25 cellular contexts compared by ENCODE assay signal in the genomic region with DNA sequence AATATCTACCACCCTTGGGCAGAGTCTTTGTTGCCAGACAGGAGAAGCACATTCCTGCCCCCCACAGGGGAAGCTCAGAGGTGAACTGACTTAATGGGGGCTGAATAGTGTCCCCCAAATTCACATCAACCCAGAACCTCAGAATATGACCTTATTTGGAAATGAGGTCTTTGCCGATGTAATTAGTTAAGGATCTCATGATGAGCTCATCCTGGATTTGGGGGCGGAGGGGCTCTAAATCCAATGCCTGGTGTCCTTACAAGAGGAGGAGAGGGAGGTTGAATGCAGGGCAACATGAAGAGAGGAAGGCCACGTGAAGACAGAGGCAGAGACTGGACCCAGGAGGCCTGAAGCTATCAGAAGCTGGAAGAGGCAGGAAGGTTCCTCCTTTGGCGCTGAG. TPM values are rescaled to one million over a fixed set of nuclear protein-coding genes. Genes with fewer than 3 reads are reported as not detected.
A peak's percentile ranks its signal among the peaks of the same experiment; 100 is the strongest.
DNase-seq lines count a peak whose midpoint lies in the region; ATAC-seq and TF ChIP-seq lines count a peak whose summit lies in the region.
"Had no signal": no experiment of that assay in that cellular context is flagged by ENCODE, and none has a peak within 500 bp of the region (broad histone marks: within the 10 kb centered on the region; RNA-seq: fewer than 3 reads in every experiment).

No MANE protein-coding gene starts in this region.

- no peak overlapping the region for H3K18ac ChIP-seq in IMR-90 (ENCODE audit: low read depth, low read length)

- DNase-seq in CD14-positive monocyte (ENCODE audit: low spot score) (no peak), IMR-90 (peak; percentile 56), astrocyte of the spinal cord (ENCODE audit: low read depth, low spot score) (peak; percentile 11), nucleus accumbens (lab: John Stamatoyannopoulos, UW) (no peak), HT-29 (ENCODE audit: low spot score) (no peak), UCSD-AML1 (lab: John Stamatoyannopoulos, UW; ENCODE audit: unreplicated experiment) (no peak)
- no peak for DNase-seq in naive thymus-derived CD4-positive, alpha-beta T cell
- no peak for DNase-seq in stimulated activated naive CD8-positive, alpha-beta T cell treated with anti-CD3 and anti-CD28 coated beads, Interleukin-15, Interleukin-2, amounts not matched to agents 100 U/mL and 50 U/mL, for 24 hours
- DNase-seq: activated CD4-positive, alpha-beta T cell treated with anti-CD3 and anti-CD28 coated beads, Interleukin-2, amount 50 U/mL, for 48 hours; activated CD8-positive, alpha-beta memory T cell treated with anti-CD3 and anti-CD28 coated beads, Interleukin-2, amount 50 U/mL, for 48 hours; brain microvascular endothelial cell; CD4-positive, alpha-beta memory T cell; HCEC 1CT; left colon; mesenchymal stem cell; NCI-H1092 treated with DMSO at 0.1 percent for 48 hours; NCI-H2107; SK-N-SH; testis had no signal

- peaks cover 10% of the 10 kb centered on the region for H3K9me1 ChIP-seq in IMR-90 (ENCODE audit: insufficient read depth, low read length)

- peaks cover 0 to 3% (median 0%) of the 10 kb centered on the region in 3 donors for H3K27me3 Mint-ChIP-seq in CD14-positive monocyte (ENCODE audit: low read depth in 3 of 3)
- no peaks in the 10 kb centered on the region for H3K27me3 Mint-ChIP-seq in naive thymus-derived CD4-positive, alpha-beta T cell
- H3K27me3 Mint-ChIP-seq: CD4-positive, alpha-beta memory T cell; stimulated activated memory B cell treated with anti-CD40 and anti-IgM and Interleukin-4, amounts not matched to agents 10 μg/mL and 1 μg/mL and 100 μg/mL, for 72 hours had no signal

- H3K4me3 ChIP-seq in IMR-90 (ENCODE audit: insufficient read depth, low read depth, low read length) = no peak overlapping the region
- no peak overlapping the region for H3K4me3 ChIP-seq in astrocyte of the spinal cord (ENCODE audit: low read depth, low read length)
- H3K4me3 ChIP-seq in naive thymus-derived CD4-positive, alpha-beta T cell (ENCODE audit: low read length) = no peak overlapping the region
- H3K4me3 ChIP-seq: testis, vagina had no signal

- in situ Hi-C loops in IMR-90 (cut with MboI; ENCODE audit: low sequenced_read_pairs) = no loop called here
- in situ Hi-C loops in astrocyte of the spinal cord (cut with HindIII; ENCODE audit: low sequenced_read_pairs) = no loop called here

- H2AK9ac ChIP-seq in IMR-90 (replicated peaks; ENCODE audit: low read depth, low read length, poor library complexity) = peak overlapping the region; percentile 39

- H3K79me1 ChIP-seq in IMR-90 (ENCODE audit: low read depth in 1 of 2, low read length in 2 of 2) = peaks cover 6 to 18% of the 10 kb centered on the region in 2 experiments

- POLR2A ChIA-PET in IMR-90 (lab: Charles Lee; ENCODE audit: unreplicated experiment) = no interaction called here
- POLR2A ChIA-PET in naive thymus-derived CD4-positive, alpha-beta T cell (lab: Charles Lee) = no interaction called here

- no peak for TF ChIP-seq POLR2A in IMR-90 (IDR thresholded peaks at IDR 0.05; ENCODE audit: low read depth, low read length)

- no peaks in the 10 kb centered on the region for H4K20me1 ChIP-seq in IMR-90 (ENCODE audit: insufficient read depth, low read length)

- no peak overlapping the region for H2BK15ac ChIP-seq in IMR-90 (ENCODE audit: low read depth, low read length)

- no peak overlapping the region for H3K4me2 ChIP-seq in IMR-90 (ENCODE audit: low read depth, low read length)
- H3K4me2 ChIP-seq: SK-N-SH had no signal

- H2BK20ac ChIP-seq in IMR-90 (ENCODE audit: low read depth, low read length) = peak overlapping the region; percentile 39; the same call in 1 of the 2 replicates

- H3K27ac ChIP-seq in IMR-90 (ENCODE audit: insufficient read depth, low read length) = no peak overlapping the region
- H3K27ac ChIP-seq in naive thymus-derived CD4-positive, alpha-beta T cell (ENCODE audit: low read depth, low read length) = no peak overlapping the region
- H3K27ac ChIP-seq: brain microvascular endothelial cell, testis, vagina had no signal

- H3K36me3 Mint-ChIP-seq in CD14-positive monocyte = peaks cover 21 to 23% of the 10 kb centered on the region in 2 donors
- peaks cover 0 to 15% (median 5%) of the 10 kb centered on the region in 5 donors for H3K36me3 Mint-ChIP-seq in naive thymus-derived CD4-positive, alpha-beta T cell
- H3K36me3 Mint-ChIP-seq: natural killer cell treated with Interleukin-12 subunit alpha and Interleukin-12 subunit beta and Interleukin-15 and Interleukin-18, amount 100 ng/mL, for 72 hours had no signal

- no peak for TF ChIP-seq CTCF in CD14-positive monocyte (IDR thresholded peaks at IDR 0.05)
- no peak for TF ChIP-seq CTCF in IMR-90 (conservative IDR thresholded peaks at IDR 0.05; ENCODE audit: low read depth, low read length)
- TF ChIP-seq CTCF in astrocyte of the spinal cord (IDR thresholded peaks at IDR 0.05; ENCODE audit: low read depth, low read length) = no peak

- CTCF ChIA-PET in IMR-90 (lab: Yijun Ruan, JAX) = interaction anchor here (0.5 kb wide), 1 partner anchor 63 kb away, joined by 3 read pairs; no protein-coding TSS in a partner anchor
- CTCF ChIA-PET in naive thymus-derived CD4-positive, alpha-beta T cell (lab: Charles Lee) = interaction anchor here (0.7 kb wide), 1 partner anchor 13 kb away, joined by 4 read pairs; no protein-coding TSS in a partner anchor

- H3K4me3 Mint-ChIP-seq in CD14-positive monocyte = peak overlapping the region; percentile 75 to 86
- peak overlapping the region in 1 of 10 donors; percentile 20 for H3K4me3 Mint-ChIP-seq in naive thymus-derived CD4-positive, alpha-beta T cell
- H3K4me3 Mint-ChIP-seq: CD4-positive, alpha-beta memory T cell; endodermal cell; natural killer cell treated with Interleukin-12 subunit alpha and Interleukin-12 subunit beta and Interleukin-15 and Interleukin-18, amount 100 ng/mL, for 72 hours; stimulated activated memory B cell treated with anti-CD40 and anti-IgM and Interleukin-4, amounts not matched to agents 10 μg/mL and 1 μg/mL and 100 μg/mL, for 72 hours; WTC11 had no signal

- intact Hi-C loops in CD14-positive monocyte (cut with micrococcal nuclease) = no loop called here
- intact Hi-C loops in IMR-90 (cut with micrococcal nuclease) = no loop called here
- intact Hi-C loops in naive thymus-derived CD4-positive, alpha-beta T cell (cut with micrococcal nuclease) = no loop called here

- H3K9me3 ChIP-seq in IMR-90 (ENCODE audit: control insufficient read depth, insufficient read depth, low read length) = no peaks in the 10 kb centered on the region; the same call in 1 of the 2 replicates
- no peaks in the 10 kb centered on the region for H3K9me3 ChIP-seq in naive thymus-derived CD4-positive, alpha-beta T cell (ENCODE audit: control insufficient read depth in 2 of 3, low read length in 3 of 3)
- H3K9me3 ChIP-seq: SK-N-SH, testis, vagina had no signal

- peak overlapping the region; percentile 60; the same call in 1 of the 2 replicates for H3K4ac ChIP-seq in IMR-90 (ENCODE audit: low read depth, low read length)

- H3K27ac Mint-ChIP-seq in CD14-positive monocyte = peak overlapping the region; percentile 91 to 97 (median 93)
- H3K27ac Mint-ChIP-seq in naive thymus-derived CD4-positive, alpha-beta T cell = peak overlapping the region in 4 of 9 donors; percentile 15 to 88 (median 36)
- H3K27ac Mint-ChIP-seq: CD4-positive, alpha-beta memory T cell; endodermal cell; stimulated activated memory B cell treated with anti-CD40 and anti-IgM and Interleukin-4, amounts not matched to agents 10 μg/mL and 1 μg/mL and 100 μg/mL, for 72 hours; WTC11 had no signal

- no peak overlapping the region for H2BK5ac ChIP-seq in IMR-90 (ENCODE audit: low read depth, low read length, poor library complexity, severe bottlenecking)

- no peaks in the 10 kb centered on the region for H3K4me1 ChIP-seq in IMR-90 (ENCODE audit: control insufficient read depth, insufficient read depth, low read length)
- H3K4me1 ChIP-seq in naive thymus-derived CD4-positive, alpha-beta T cell (ENCODE audit: control insufficient read depth in 2 of 2, insufficient read depth in 2 of 2, low read length in 2 of 2) = peaks cover 0 to 9% of the 10 kb centered on the region in 2 donors
- H3K4me1 ChIP-seq: testis, vagina had no signal

- H3K36me3 ChIP-seq in IMR-90 (ENCODE audit: control insufficient read depth, insufficient read depth, low read length) = peaks cover 2% of the 10 kb centered on the region; the same call in 1 of the 2 replicates
- H3K36me3 ChIP-seq in naive thymus-derived CD4-positive, alpha-beta T cell (ENCODE audit: control insufficient read depth in 2 of 3, insufficient read depth in 3 of 3, low read length in 3 of 3) = no peaks in the 10 kb centered on the region
- H3K36me3 ChIP-seq: brain microvascular endothelial cell, vagina had no signal

- no peak for TF ChIP-seq RAD21 in IMR-90 (IDR thresholded peaks at IDR 0.05; ENCODE audit: low read length)

- dilution Hi-C loops in IMR-90 (cut with HindIII; ENCODE audit: low sequenced_read_pairs, unreplicated experiment) = no loop called here

- H4K8ac ChIP-seq in IMR-90 (ENCODE audit: low read depth in 2 of 2, low read length in 2 of 2) = peak overlapping the region in 1 of 2 experiments; percentile 39; a peak in 1 of 4 replicates

- H3K9ac ChIP-seq in IMR-90 (ENCODE audit: low read depth, low read length) = no peak overlapping the region
- H3K9ac ChIP-seq: SK-N-SH had no signal

- ATAC-seq in IMR-90 (ENCODE audit: low read depth) = no peak; the same call in 1 of the 2 replicates
- peak; percentile 8 for ATAC-seq in naive thymus-derived CD4-positive, alpha-beta T cell
- no peak for ATAC-seq in stimulated activated naive CD8-positive, alpha-beta T cell treated with anti-CD3 and anti-CD28 coated beads, Interleukin-15, Interleukin-2, amounts not matched to agents 100 U/mL and 50 U/mL, for 24 hours
- ATAC-seq: left colon; natural killer cell treated with Interleukin-12 subunit alpha and Interleukin-12 subunit beta and Interleukin-15 and Interleukin-18, amount 100 ng/mL, for 72 hours; stimulated activated memory B cell treated with anti-CD40 and anti-IgM and Interleukin-4, amounts not matched to agents 10 μg/mL and 1 μg/mL and 100 μg/mL, for 72 hours had no signal

- peak overlapping the region; percentile 19; the same call in 1 of the 2 replicates for H3K14ac ChIP-seq in IMR-90 (replicated peaks; ENCODE audit: low read depth, low read length)

- peaks cover 58% of the 10 kb centered on the region for H3K4me1 Mint-ChIP-seq in CD14-positive monocyte
- H3K4me1 Mint-ChIP-seq in naive thymus-derived CD4-positive, alpha-beta T cell = peaks cover 0 to 30% (median 17%) of the 10 kb centered on the region in 7 donors

- H3K9me3 Mint-ChIP-seq in CD14-positive monocyte = no peaks in the 10 kb centered on the region
- H3K9me3 Mint-ChIP-seq in naive thymus-derived CD4-positive, alpha-beta T cell = no peaks in the 10 kb centered on the region
- H3K9me3 Mint-ChIP-seq: CD4-positive, alpha-beta memory T cell; endodermal cell; natural killer cell treated with Interleukin-12 subunit alpha and Interleukin-12 subunit beta and Interleukin-15 and Interleukin-18, amount 100 ng/mL, for 72 hours; stimulated activated memory B cell treated with anti-CD40 and anti-IgM and Interleukin-4, amounts not matched to agents 10 μg/mL and 1 μg/mL and 100 μg/mL, for 72 hours; WTC11 had no signal

- H2AK5ac ChIP-seq in IMR-90 (ENCODE audit: low read depth, low read length) = peak overlapping the region; percentile 15; the same call in 1 of the 2 replicates

- H2BK120ac ChIP-seq in IMR-90 (ENCODE audit: low read depth, low read length) = peak overlapping the region; percentile 42; the same call in 1 of the 2 replicates

- H2AFZ ChIP-seq in IMR-90 (replicated peaks; ENCODE audit: low read length, poor library complexity) = peak overlapping the region; percentile 34

- no TSS peak for BruUV-seq in IMR-90 (replicated peaks; lab: Mats Ljungman, UMichigan)

- H4K5ac ChIP-seq in IMR-90 (ENCODE audit: low read depth, low read length) = no peak overlapping the region; the same call in 1 of the 2 replicates

- WGBS in IMR-90 (ENCODE audit: extremely low coverage in 2 of 2, insufficient read length in 1 of 2), 2 experiments = 86% methylated on average over 3 of the region's 4 CpGs; no CpG with 5 or more reads in 1 of the 2 experiments

- H3K56ac ChIP-seq in IMR-90 (ENCODE audit: extremely low read depth, insufficient read depth, low read length) = no peak overlapping the region

- H3K23ac ChIP-seq in IMR-90 (ENCODE audit: low read depth, low read length) = no peak overlapping the region

- H3K27me3 ChIP-seq in IMR-90 (ENCODE audit: control insufficient read depth, insufficient read depth, low read length) = no peaks in the 10 kb centered on the region
- no peaks in the 10 kb centered on the region for H3K27me3 ChIP-seq in naive thymus-derived CD4-positive, alpha-beta T cell (ENCODE audit: control insufficient read depth in 2 of 2, insufficient read depth in 2 of 2, low read length in 2 of 2)
- H3K27me3 ChIP-seq: brain microvascular endothelial cell, testis, vagina had no signal

- no peak overlapping the region; the same call in 1 of the 2 replicates for H4K91ac ChIP-seq in IMR-90 (ENCODE audit: insufficient read depth, low read depth, low read length)

RNA-seq across cellular contexts. Expression of a gene that starts 21.4 kb away (rescaled TPM):
- polyA plus RNA-seq in CD14-positive monocyte = 10 to 100 TPM; 24.1 to 26.6 TPM
- total RNA-seq in IMR-90 (2012; rRNA removed) = 4.5 and 5.0 TPM in 2 replicates
- 12.2 and 18.5 TPM in 2 replicates for polyA plus RNA-seq in IMR-90 (2012; rRNA removed)
- polyA plus RNA-seq in IMR-90 (2012; cell fraction: cytosol; rRNA removed) = 21.0 and 28.2 TPM in 2 replicates
- 12.0 and 16.7 TPM in 2 replicates for polyA plus RNA-seq in IMR-90 (2012; cell fraction: nucleus; rRNA removed; ENCODE audit: low replicate concordance)
- 10 to 100 TPM in 3 of 5 experiments, 1 to 10 TPM in 1, under 1 TPM in 1; 0.99 to 19.8 (median 11.7) TPM for total RNA-seq in naive thymus-derived CD4-positive, alpha-beta T cell
- polyA plus RNA-seq in naive thymus-derived CD4-positive, alpha-beta T cell = 10 to 100 TPM; 13.1 to 16.0 TPM
- 84.9 and 92.0 TPM in 2 replicates for total RNA-seq in HT-29 (2014; rRNA removed; shearing (Covaris generic))
- total RNA-seq: LHCN-M2; natural killer cell treated with Interleukin-12 subunit alpha and Interleukin-12 subunit beta and Interleukin-15 and Interleukin-18, amount 100 ng/mL, for 72 hours had no signal

RNA-seq across cellular contexts. Expression of a gene that starts 40.7 kb away (rescaled TPM):
- under 1 TPM in 1 of 2 donors, not detected in 1; 0.28 TPM for polyA plus RNA-seq in CD14-positive monocyte
- total RNA-seq in IMR-90 (2012; rRNA removed) = 12.8 and 13.4 TPM in 2 replicates
- polyA plus RNA-seq in IMR-90 (2012; rRNA removed) = 11.3 and 12.0 TPM in 2 replicates
- polyA plus RNA-seq in IMR-90 (2012; cell fraction: cytosol; rRNA removed) = 4.0 and 9.5 TPM in 2 replicates
- 1.7 and 3.6 TPM in 2 replicates for polyA plus RNA-seq in IMR-90 (2012; cell fraction: nucleus; rRNA removed; ENCODE audit: low replicate concordance)
- 10 to 100 TPM in 1 of 5 experiments, 1 to 10 TPM in 4; 1.0 to 43.6 (median 1.9) TPM for total RNA-seq in naive thymus-derived CD4-positive, alpha-beta T cell
- polyA plus RNA-seq in naive thymus-derived CD4-positive, alpha-beta T cell = 1 to 10 TPM; 1.3 to 2.1 TPM
- 22.8 and 23.4 TPM in 2 replicates for total RNA-seq in HT-29 (2014; rRNA removed; shearing (Covaris generic))

Comparison
In these comparisons a context has a peak if more than half of its experiments do, and no peak if none do; other contexts are left out.
1. DNase-seq: peak in IMR-90 (single experiment) and astrocyte of the spinal cord (single experiment); none in CD14-positive monocyte (single experiment), naive thymus-derived CD4-positive, alpha-beta T cell (0 of 9), nucleus accumbens (0 of 56), HT-29 (single experiment), stimulated activated naive CD8-positive, alpha-beta T cell treated with anti-CD3 and anti-CD28 coated beads, Interleukin-15, Interleukin-2, amounts not matched to agents 100 U/mL and 50 U/mL, for 24 hours (single experiment) and UCSD-AML1 (single experiment).